ENCODE assay signal across 21 cellular contexts in the genomic region with DNA sequence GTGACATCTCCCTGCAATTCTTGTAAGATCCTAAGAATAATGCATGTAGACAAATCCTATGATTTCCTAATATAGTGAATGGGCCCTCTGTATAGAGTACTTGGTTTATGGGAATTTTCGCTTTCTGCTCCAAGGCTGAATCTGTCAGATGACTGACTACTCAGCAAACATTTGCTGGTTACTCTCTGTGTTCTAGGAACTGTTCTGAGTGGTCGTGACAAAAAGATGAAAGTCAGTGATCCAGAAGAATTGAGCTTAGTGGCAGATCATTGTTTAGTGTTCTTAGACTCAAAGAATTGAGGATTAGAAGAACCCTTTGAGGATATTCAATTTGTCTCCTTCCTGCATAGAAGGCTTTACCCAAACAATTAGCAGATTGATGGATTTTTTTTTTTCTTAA. TPM values are rescaled to one million over a fixed set of nuclear protein-coding genes. Genes with fewer than 3 reads are reported as not detected.
A peak's percentile ranks its signal among the peaks of the same experiment; 100 is the strongest.
DNase-seq lines count a peak whose midpoint lies in the region; ATAC-seq and TF ChIP-seq lines count a peak whose summit lies in the region.
"Had no signal": no experiment of that assay in that cellular context is flagged by ENCODE, and none has a peak within 500 bp of the region (broad histone marks: within the 10 kb centered on the region; RNA-seq: fewer than 3 reads in every experiment).

No MANE protein-coding gene starts in this region.

- H3K4me3 Mint-ChIP-seq in activated CD4-positive, alpha-beta T cell treated with anti-CD3 and anti-CD28 coated beads, Interleukin-2, amount 10 ng/mL, durations not matched to agents 24 days and 14 days = peak overlapping the region; percentile 66
- H3K4me3 Mint-ChIP-seq in T-cell (peak overlapping the region in 1 of 3 donors; percentile 46), chondrocyte (ENCODE audit: unreplicated experiment) (no peak overlapping the region)
- H3K4me3 Mint-ChIP-seq: immature natural killer cell; stimulated activated memory B cell treated with anti-CD40 and anti-IgM and Interleukin-4, amounts not matched to agents 10 μg/mL and 1 μg/mL and 100 μg/mL, for 72 hours had no signal

- peaks cover 2% of the 10 kb centered on the region for H3K27me3 Mint-ChIP-seq in activated CD4-positive, alpha-beta T cell treated with anti-CD3 and anti-CD28 coated beads, Interleukin-2, amount 10 ng/mL, durations not matched to agents 24 days and 14 days
- H3K27me3 Mint-ChIP-seq in T-cell = no peaks in the 10 kb centered on the region
- H3K27me3 Mint-ChIP-seq in chondrocyte (ENCODE audit: low read depth) = no peaks in the 10 kb centered on the region
- H3K27me3 Mint-ChIP-seq: stimulated activated memory B cell treated with anti-CD40 and anti-IgM and Interleukin-4, amounts not matched to agents 10 μg/mL and 1 μg/mL and 100 μg/mL, for 72 hours had no signal

- H3K27ac Mint-ChIP-seq in activated CD4-positive, alpha-beta T cell treated with anti-CD3 and anti-CD28 coated beads, Interleukin-2, amount 10 ng/mL, durations not matched to agents 24 days and 14 days = peak overlapping the region; percentile 96
- peak overlapping the region; percentile 66 to 71 for H3K27ac Mint-ChIP-seq in T-cell
- H3K27ac Mint-ChIP-seq in chondrocyte (ENCODE audit: unreplicated experiment) = peak overlapping the region; percentile 1
- H3K27ac Mint-ChIP-seq: stimulated activated memory B cell treated with anti-CD40 and anti-IgM and Interleukin-4, amounts not matched to agents 10 μg/mL and 1 μg/mL and 100 μg/mL, for 72 hours had no signal

- intact Hi-C loops in activated CD4-positive, alpha-beta T cell treated with anti-CD3 and anti-CD28 coated beads, Interleukin-2, amount 10 ng/mL, durations not matched to agents 24 days and 14 days (cut with micrococcal nuclease) = no loop called here

- no peak overlapping the region for H2BK15ac ChIP-seq in mesendoderm (replicated peaks; ENCODE audit: low read depth)

- no CpG with 5 or more reads among the region's 2 CpGs for WGBS in mesendoderm (ENCODE audit: extremely low coverage, insufficient coverage, low lambda C conversion rate)

- H3K27me3 ChIP-seq in neutrophil (no peaks in the 10 kb centered on the region), mesendoderm (ENCODE audit: insufficient read depth, low read length, poor library complexity) (no peaks in the 10 kb centered on the region)
- H3K27me3 ChIP-seq: brain microvascular endothelial cell, SJSA1, vagina had no signal

- DNase-seq in activated CD4-positive, alpha-beta T cell treated with anti-CD3 and anti-CD28 coated beads, Interleukin-2, amount 10 ng/mL, durations not matched to agents 24 days and 14 days = no peak
- DNase-seq in activated CD4-positive, alpha-beta T cell treated with anti-CD3 and anti-CD28 coated beads for 4 hours = no peak
- DNase-seq in T-cell (no peak), chondrocyte (ENCODE audit: low spot score) (no peak), mesendoderm (no peak), kidney glomerular epithelial cell (lab: John Stamatoyannopoulos, UW) (no peak), MV-4-11 (lab: John Stamatoyannopoulos, UW) (no peak)
- DNase-seq: activated CD4-positive, alpha-beta T cell treated with anti-CD3 and anti-CD28 coated beads, Interleukin-2, amount 50 U/mL, for 48 hours; activated effector memory CD4-positive, alpha-beta T cell treated with anti-CD3 and anti-CD28 coated beads, Interleukin-2, amount 50 U/mL, for 16 hours; brain microvascular endothelial cell; immature natural killer cell; lower lobe of right lung; NCI-H1105 treated with DMSO at 0.1 percent for 48 hours; NCI-H774; PC-3; stimulated activated CD4-positive, alpha-beta T cell treated with anti-CD3 and anti-CD28 coated beads, Interleukin-12 subunit alpha, Interleukin-12 subunit beta, amount 100 ng/mL, for 4 hours had no signal

- CTCF ChIA-PET in T-cell (lab: Charles Lee) = interaction anchor here (0.5 to 2.1 kb wide), 2 partner anchors 9 to 323 kb away, joined by 6 read pairs; no protein-coding TSS in a partner anchor

- peaks cover 21% of the 10 kb centered on the region for H3K79me1 ChIP-seq in mesendoderm (ENCODE audit: low read length)

- peaks cover 70% of the 10 kb centered on the region for H3K4me1 Mint-ChIP-seq in activated CD4-positive, alpha-beta T cell treated with anti-CD3 and anti-CD28 coated beads, Interleukin-2, amount 10 ng/mL, durations not matched to agents 24 days and 14 days
- H3K4me1 Mint-ChIP-seq in T-cell (peaks cover 80 to 86% (median 83%) of the 10 kb centered on the region in 3 donors), chondrocyte (ENCODE audit: low read depth) (peaks cover 41% of the 10 kb centered on the region)

- no peak overlapping the region for H2BK5ac ChIP-seq in mesendoderm (ENCODE audit: low read length)

- no peak overlapping the region for H3K4me2 ChIP-seq in mesendoderm (ENCODE audit: low read length)
- H3K4me2 ChIP-seq: A549 had no signal

- H3K56ac ChIP-seq in mesendoderm (ENCODE audit: low read length) = no peak overlapping the region

- H2BK120ac ChIP-seq in mesendoderm (ENCODE audit: low read depth, low read length) = no peak overlapping the region

- no peak overlapping the region for H2AK5ac ChIP-seq in mesendoderm (ENCODE audit: low read length)

- no peak overlapping the region for H4K8ac ChIP-seq in mesendoderm (ENCODE audit: low read depth, low read length)

- H3K36me3 Mint-ChIP-seq in activated CD4-positive, alpha-beta T cell treated with anti-CD3 and anti-CD28 coated beads, Interleukin-2, amount 10 ng/mL, durations not matched to agents 24 days and 14 days (ENCODE audit: low read depth) = peaks cover 81% of the 10 kb centered on the region
- H3K36me3 Mint-ChIP-seq in T-cell (peaks cover 65% of the 10 kb centered on the region), chondrocyte (ENCODE audit: low read depth) (peaks cover 46% of the 10 kb centered on the region)

- H3K36me3 ChIP-seq in neutrophil = peaks cover 62% of the 10 kb centered on the region
- H3K36me3 ChIP-seq in mesendoderm (ENCODE audit: control insufficient read depth, insufficient read depth, low read length) = peaks cover 23% of the 10 kb centered on the region

- no peak for ATAC-seq in T-cell (replicated peaks in 1 of 4)
- ATAC-seq: A549; PC-3; stimulated activated memory B cell treated with anti-CD40 and anti-IgM and Interleukin-4, amounts not matched to agents 10 μg/mL and 1 μg/mL and 100 μg/mL, for 72 hours had no signal

- H4K5ac ChIP-seq in mesendoderm (ENCODE audit: low read length) = no peak overlapping the region

- H3K23ac ChIP-seq in mesendoderm (ENCODE audit: low read length) = no peak overlapping the region

- peak overlapping the region; percentile 100 for H3K27ac ChIP-seq in neutrophil
- H3K27ac ChIP-seq in mesendoderm (ENCODE audit: low read depth, low read length) = no peak overlapping the region
- H3K27ac ChIP-seq: A549, brain microvascular endothelial cell, lower lobe of right lung, SJSA1, vagina had no signal

- H3K4me3 ChIP-seq in neutrophil (ENCODE audit: low read depth in 1 of 2, low read length in 1 of 2) (no peak overlapping the region), mesendoderm (ENCODE audit: low read length) (no peak overlapping the region)
- H3K4me3 ChIP-seq: A549, lower lobe of right lung, SJSA1, vagina had no signal

- H3K4ac ChIP-seq in mesendoderm (ENCODE audit: low read depth, low read length) = no peak overlapping the region

- no peak overlapping the region for H3K18ac ChIP-seq in mesendoderm (ENCODE audit: low read length)

- H3K4me1 ChIP-seq in neutrophil (ENCODE audit: control insufficient read depth in 1 of 2, insufficient read depth in 1 of 2, low read depth in 1 of 2, low read length in 1 of 2) (peaks cover 40 to 43% of the 10 kb centered on the region in 2 experiments), mesendoderm (ENCODE audit: control insufficient read depth, low read depth, low read length) (peaks cover 4% of the 10 kb centered on the region)

- POLR2A ChIA-PET in T-cell (lab: Charles Lee) = interaction anchor here (0.7 to 1.5 kb wide), 4 partner anchors 9 to 103 kb away, joined by 3 to 8 read pairs (median 4); partner anchors contain the start of gene XRCC5 (in 1 of the 2)

- H3K9me3 Mint-ChIP-seq in activated CD4-positive, alpha-beta T cell treated with anti-CD3 and anti-CD28 coated beads, Interleukin-2, amount 10 ng/mL, durations not matched to agents 24 days and 14 days = peaks cover 6% of the 10 kb centered on the region
- no peaks in the 10 kb centered on the region for H3K9me3 Mint-ChIP-seq in T-cell
- no peaks in the 10 kb centered on the region for H3K9me3 Mint-ChIP-seq in chondrocyte (ENCODE audit: low read depth)
- H3K9me3 Mint-ChIP-seq: immature natural killer cell; stimulated activated memory B cell treated with anti-CD40 and anti-IgM and Interleukin-4, amounts not matched to agents 10 μg/mL and 1 μg/mL and 100 μg/mL, for 72 hours had no signal

- TF ChIP-seq CTCF in chondrocyte (IDR thresholded peaks at IDR 0.05) = no peak
- no peak for TF ChIP-seq CTCF in neutrophil (IDR thresholded peaks at IDR 0.05)

- no peak overlapping the region for H3K9ac ChIP-seq in mesendoderm (ENCODE audit: low read length)

- H3K79me2 ChIP-seq in mesendoderm (ENCODE audit: control insufficient read depth, insufficient read depth, low read length) = peaks cover 36% of the 10 kb centered on the region

- H3K9me3 ChIP-seq in neutrophil = no peaks in the 10 kb centered on the region
- H3K9me3 ChIP-seq: A549, lower lobe of right lung, SJSA1, vagina had no signal

RNA-seq across cellular contexts. Expression of gene XRCC5, which starts 10.0 kb away (rescaled TPM):
- total RNA-seq in activated CD4-positive, alpha-beta T cell treated with anti-CD3 and anti-CD28 coated beads, Interleukin-2, amount 10 ng/mL, durations not matched to agents 24 days and 14 days = 476 and 510 TPM in 2 replicates
- 100 to 1,000 TPM; 187 to 219 (median 202) TPM for total RNA-seq in T-cell
- total RNA-seq in chondrocyte = 154 to 236 TPM (median 158 TPM) in 3 replicates
- polyA plus RNA-seq in mesendoderm (2013, experiment 1 of 2) = 402 TPM
- polyA plus RNA-seq in mesendoderm (2013, experiment 2 of 2) = 401 TPM

RNA-seq across cellular contexts. Expression of gene TMEM169, which starts 37.4 kb away (rescaled TPM):
- total RNA-seq in activated CD4-positive, alpha-beta T cell treated with anti-CD3 and anti-CD28 coated beads, Interleukin-2, amount 10 ng/mL, durations not matched to agents 24 days and 14 days = 0.51 and 0.97 TPM in 2 replicates
- total RNA-seq in T-cell (1 to 10 TPM; 1.8 to 4.3 (median 3.1) TPM), chondrocyte (1.3 to 2.0 TPM (median 1.5 TPM) in 3 replicates)
- polyA plus RNA-seq in mesendoderm (2013, experiment 1 of 2) = 0.93 TPM
- polyA plus RNA-seq in mesendoderm (2013, experiment 2 of 2) = 0.63 TPM
- total RNA-seq: PC-3, vagina had no signal

RNA-seq across cellular contexts. Expression of gene PECR, which starts 37.5 kb away (rescaled TPM):
- 13.1 and 15.3 TPM in 2 replicates for total RNA-seq in activated CD4-positive, alpha-beta T cell treated with anti-CD3 and anti-CD28 coated beads, Interleukin-2, amount 10 ng/mL, durations not matched to agents 24 days and 14 days
- 10 to 100 TPM; 17.4 to 26.2 (median 20.6) TPM for total RNA-seq in T-cell
- total RNA-seq in chondrocyte = 6.6 to 10.1 TPM (median 9.1 TPM) in 3 replicates
- polyA plus RNA-seq in mesendoderm (2013, experiment 1 of 2) = 4.9 TPM
- polyA plus RNA-seq in mesendoderm (2013, experiment 2 of 2) = 5.8 TPM

Comparison
In these comparisons a context has a peak if more than half of its experiments do, and no peak if none do; other contexts are left out.
1. H3K27ac Mint-ChIP-seq: peak in every context shown above with its lines; median percentile 96 in activated CD4-positive, alpha-beta T cell treated with anti-CD3 and anti-CD28 coated beads, Interleukin-2, amount 10 ng/mL, durations not matched to agents 24 days and 14 days; 68 in T-cell; 1 in chondrocyte.